ENCODE assay signal across 28 cellular contexts in genomic region chr5:68886814-68887213, GRCh38.
"Had no signal": no experiment of that assay in that cellular context is flagged by ENCODE, and none has a peak within 500 bp of the region (broad histone marks: within the 10 kb centered on the region; RNA-seq: fewer than 3 reads in every experiment).

No MANE protein-coding gene starts in this region.

- H3K36me3 ChIP-seq: brain microvascular endothelial cell had no signal

- DNase-seq: activated CD4-positive, alpha-beta memory T cell treated with anti-CD3 and anti-CD28 coated beads, Interleukin-2, amount 10 ng/mL, durations not matched to agents 7 days and 5 days; activated CD4-positive, alpha-beta T cell treated with anti-CD3 and anti-CD28 coated beads for 1 hour; activated CD4-positive, alpha-beta T cell treated with anti-CD3 and anti-CD28 coated beads, Interleukin-2, amount 10 ng/mL, durations not matched to agents 24 days and 14 days; activated CD8-positive, alpha-beta memory T cell treated with anti-CD3 and anti-CD28 coated beads, Interleukin-2, amount 50 U/mL, for 48 hours; activated effector memory CD4-positive, alpha-beta T cell treated with anti-CD3 and anti-CD28 coated beads, Interleukin-2, amount 50 U/mL, for 16 hours; activated naive CD4-positive, alpha-beta T cell treated with anti-CD3 and anti-CD28 coated beads for 36 hours; activated naive CD8-positive, alpha-beta T cell treated with anti-CD3 and anti-CD28 coated beads, Interleukin-2, amount 10 ng/mL, durations not matched to agents 7 days and 5 days; amniotic stem cell; anterior cingulate cortex; brain microvascular endothelial cell; dorsolateral prefrontal cortex; effector memory CD4-positive, alpha-beta T cell; endodermal cell; foreskin fibroblast; head of caudate nucleus; hippocampal formation; T-cell had no signal

- H3K27ac ChIP-seq: brain microvascular endothelial cell, coronary artery, dorsolateral prefrontal cortex, VCaP had no signal

- H3K36me3 Mint-ChIP-seq: activated naive CD4-positive, alpha-beta T cell treated with anti-CD3 and anti-CD28 coated beads, Interleukin-2, amount 50 U/mL, for 24 hours; activated naive CD8-positive, alpha-beta T cell treated with anti-CD3 and anti-CD28 coated beads, Interleukin-2, amount 10 ng/mL, durations not matched to agents 7 days and 5 days; T-cell had no signal

- H3K27me3 ChIP-seq: brain microvascular endothelial cell, dorsolateral prefrontal cortex had no signal

- ATAC-seq: esophagus mucosa, WTC11 had no signal

- H3K27ac Mint-ChIP-seq: activated CD4-positive, alpha-beta memory T cell treated with anti-CD3 and anti-CD28 coated beads, Interleukin-2, amount 10 ng/mL, durations not matched to agents 7 days and 5 days; activated CD4-positive, alpha-beta T cell treated with anti-CD3 and anti-CD28 coated beads, Interleukin-2, amount 10 ng/mL, durations not matched to agents 24 days and 14 days; activated naive CD4-positive, alpha-beta T cell treated with anti-CD3 and anti-CD28 coated beads for 36 hours; activated naive CD4-positive, alpha-beta T cell treated with anti-CD3 and anti-CD28 coated beads, Interleukin-2, amount 50 U/mL, for 24 hours; activated naive CD8-positive, alpha-beta T cell treated with anti-CD3 and anti-CD28 coated beads, Interleukin-2, amount 10 ng/mL, durations not matched to agents 7 days and 5 days; dendritic cell treated with granulocyte-macrophage colony-stimulating factor and Interleukin-4, amounts not matched to agents 40 ng/mL and 50 ng/mL, for 4 days; endodermal cell; T-cell; T-helper 1 cell treated with Interleukin-12 subunit alpha and Interleukin-12 subunit beta and Interleukin-4 antibody, amounts not matched to agents 30 μg/mL and 1 μg/mL, for 36 hours; WTC11 had no signal

- H3K4me1 Mint-ChIP-seq: endodermal cell had no signal

- H3K4me3 Mint-ChIP-seq: activated CD4-positive, alpha-beta memory T cell treated with anti-CD3 and anti-CD28 coated beads, Interleukin-2, amount 10 ng/mL, durations not matched to agents 7 days and 5 days; activated CD4-positive, alpha-beta T cell treated with anti-CD3 and anti-CD28 coated beads, Interleukin-2, amount 10 ng/mL, durations not matched to agents 24 days and 14 days; activated naive CD4-positive, alpha-beta T cell treated with anti-CD3 and anti-CD28 coated beads for 36 hours; activated naive CD4-positive, alpha-beta T cell treated with anti-CD3 and anti-CD28 coated beads, Interleukin-2, amount 50 U/mL, for 24 hours; activated naive CD8-positive, alpha-beta T cell treated with anti-CD3 and anti-CD28 coated beads, Interleukin-2, amount 10 ng/mL, durations not matched to agents 7 days and 5 days; central memory CD8-positive, alpha-beta T cell; dendritic cell treated with granulocyte-macrophage colony-stimulating factor and Interleukin-4, amounts not matched to agents 40 ng/mL and 50 ng/mL, for 4 days; endodermal cell; T-helper 1 cell treated with Interleukin-12 subunit alpha and Interleukin-12 subunit beta and Interleukin-4 antibody, amounts not matched to agents 30 μg/mL and 1 μg/mL, for 36 hours; WTC11 had no signal

- H3K4me3 ChIP-seq: coronary artery, dorsolateral prefrontal cortex had no signal

- H3K9me3 Mint-ChIP-seq: activated CD4-positive, alpha-beta memory T cell treated with anti-CD3 and anti-CD28 coated beads, Interleukin-2, amount 10 ng/mL, durations not matched to agents 7 days and 5 days; activated naive CD4-positive, alpha-beta T cell treated with anti-CD3 and anti-CD28 coated beads, Interleukin-2, amount 50 U/mL, for 24 hours; activated naive CD8-positive, alpha-beta T cell treated with anti-CD3 and anti-CD28 coated beads, Interleukin-2, amount 10 ng/mL, durations not matched to agents 7 days and 5 days; dendritic cell treated with granulocyte-macrophage colony-stimulating factor and Interleukin-4, amounts not matched to agents 40 ng/mL and 50 ng/mL, for 4 days; endodermal cell; T-helper 1 cell treated with Interleukin-12 subunit alpha and Interleukin-12 subunit beta and Interleukin-4 antibody, amounts not matched to agents 30 μg/mL and 1 μg/mL, for 36 hours had no signal

- FAIRE-seq: astrocyte, bronchial epithelial cell, frontal cortex had no signal

- H3K27me3 Mint-ChIP-seq: activated CD4-positive, alpha-beta memory T cell treated with anti-CD3 and anti-CD28 coated beads, Interleukin-2, amount 10 ng/mL, durations not matched to agents 7 days and 5 days; activated CD4-positive, alpha-beta T cell treated with anti-CD3 and anti-CD28 coated beads, Interleukin-2, amount 10 ng/mL, durations not matched to agents 24 days and 14 days; activated naive CD4-positive, alpha-beta T cell treated with anti-CD3 and anti-CD28 coated beads, Interleukin-2, amount 50 U/mL, for 24 hours; activated naive CD8-positive, alpha-beta T cell treated with anti-CD3 and anti-CD28 coated beads, Interleukin-2, amount 10 ng/mL, durations not matched to agents 7 days and 5 days; central memory CD8-positive, alpha-beta T cell; dendritic cell treated with granulocyte-macrophage colony-stimulating factor and Interleukin-4, amounts not matched to agents 40 ng/mL and 50 ng/mL, for 4 days; T-cell had no signal
